8 cellular contexts compared by ENCODE assay signal in the genomic region with DNA sequence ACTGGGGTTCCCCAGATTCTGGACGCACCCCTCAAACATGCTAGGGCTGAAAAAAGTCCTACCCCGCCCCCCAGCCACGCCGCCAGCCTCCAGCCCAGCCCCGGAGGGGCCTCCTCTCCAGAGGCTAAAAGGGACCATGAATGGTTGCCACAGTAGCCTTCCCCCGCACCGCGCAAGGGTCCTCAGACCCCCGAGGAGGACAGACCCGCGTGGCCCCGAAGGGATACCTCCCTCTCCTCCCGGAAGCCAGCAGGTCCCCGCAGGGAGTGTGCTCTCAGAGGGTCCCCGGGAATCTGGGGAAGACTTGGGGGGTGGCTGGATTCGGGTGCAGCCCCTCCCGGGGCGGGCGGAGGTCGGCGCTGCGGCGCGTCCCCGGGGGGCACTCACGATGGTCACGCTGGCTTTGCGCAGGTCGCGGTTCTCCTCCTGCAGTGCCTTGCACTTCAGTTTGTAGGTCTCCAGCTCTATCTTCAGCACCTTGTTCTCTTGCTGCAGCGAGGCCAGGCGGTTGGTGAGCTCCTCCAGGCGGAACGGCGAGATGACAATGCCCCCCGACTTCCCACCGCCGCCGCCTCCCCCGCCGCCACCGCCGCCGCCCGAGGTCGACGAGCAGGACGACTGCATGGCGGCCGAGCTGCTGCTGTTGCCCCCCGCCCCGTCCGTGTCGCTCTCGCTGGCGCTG. TPM values are rescaled to one million over a fixed set of nuclear protein-coding genes. Genes with fewer than 3 reads are reported as not detected.
DNase-seq lines count a peak whose midpoint lies in the region; ATAC-seq, FAIRE-seq and TF ChIP-seq lines count a peak whose summit lies in the region.

No MANE protein-coding gene starts in this region.

- peaks cover 26% of the 10 kb centered on the region for H4K20me1 ChIP-seq in Karpas-422 (ENCODE audit: insufficient read depth, low read depth, low read length)
- peaks cover 48% of the 10 kb centered on the region for H4K20me1 ChIP-seq in astrocyte (ENCODE audit: insufficient read depth, low read length)

- H3K9me3 ChIP-seq in Karpas-422 (ENCODE audit: low read length), result no peaks in the 10 kb centered on the region
- H3K9me3 ChIP-seq in astrocyte (ENCODE audit: insufficient read depth, low read depth, low read length), result no peaks in the 10 kb centered on the region
- H3K9me3 ChIP-seq in kidney (ENCODE audit: control insufficient read depth in 1 of 2, low read length in 2 of 2), result no peaks in the 10 kb centered on the region

- no peaks in the 10 kb centered on the region for H3K27me3 Mint-ChIP-seq in astrocyte (ENCODE audit: low read depth, unreplicated experiment)
- H3K27me3 Mint-ChIP-seq in stimulated activated memory B cell treated with anti-CD40 and anti-IgM and Interleukin-4, amounts not matched to agents 10 μg/mL and 1 μg/mL and 100 μg/mL, for 72 hours, result no peaks in the 10 kb centered on the region

- H3K9ac ChIP-seq in Karpas-422 (ENCODE audit: low read length), result peak overlapping the region; percentile 98
- H3K9ac ChIP-seq in astrocyte (ENCODE audit: low read length), result peak overlapping the region; percentile 91
- peak overlapping the region; percentile 94 to 98 for H3K9ac ChIP-seq in kidney (ENCODE audit: low read length in 2 of 2)

- ATAC-seq in stimulated activated memory B cell treated with anti-CD40 and anti-IgM and Interleukin-4, amounts not matched to agents 10 μg/mL and 1 μg/mL and 100 μg/mL, for 72 hours, result peak; percentile 1
- ATAC-seq in HG02759 (IDR thresholded peaks at IDR 0.05; ENCODE audit: unreplicated experiment) (no peak), HG03378 (IDR thresholded peaks at IDR 0.05; ENCODE audit: unreplicated experiment) (no peak)

- H3K4me3 Mint-ChIP-seq in astrocyte (ENCODE audit: unreplicated experiment), result peak overlapping the region; percentile 95
- H3K4me3 Mint-ChIP-seq in stimulated activated memory B cell treated with anti-CD40 and anti-IgM and Interleukin-4, amounts not matched to agents 10 μg/mL and 1 μg/mL and 100 μg/mL, for 72 hours, result peak overlapping the region; percentile 92

- no peaks in the 10 kb centered on the region for H3K27me3 ChIP-seq in Karpas-422 (ENCODE audit: low read length)
- H3K27me3 ChIP-seq in astrocyte (ENCODE audit: insufficient read depth, low read length), result no peaks in the 10 kb centered on the region

- H3K27ac ChIP-seq in Karpas-422 (ENCODE audit: low read length) (peak overlapping the region; percentile 86), astrocyte (ENCODE audit: low read depth, low read length) (peak overlapping the region; percentile 61), kidney (ENCODE audit: low read depth in 2 of 2, low read length in 2 of 2) (peak overlapping the region; percentile 86 to 91)

- peaks cover 55% of the 10 kb centered on the region for H3K4me1 ChIP-seq in Karpas-422 (ENCODE audit: low read length)
- peaks cover 30% of the 10 kb centered on the region for H3K4me1 ChIP-seq in astrocyte (ENCODE audit: insufficient read depth, low read length)
- peaks cover 30 to 34% of the 10 kb centered on the region in 2 donors for H3K4me1 ChIP-seq in kidney (ENCODE audit: control insufficient read depth in 1 of 2, insufficient read depth in 1 of 2, low read depth in 1 of 2, low read length in 2 of 2)

- H3K9me2 ChIP-seq in Karpas-422 (replicated peaks; ENCODE audit: insufficient read depth, low read length), result no peaks in the 10 kb centered on the region

- CTCF ChIA-PET in GM10248 (lab: Yijun Ruan, JAX), result interaction anchor here (0.9 to 9.6 kb wide), 36 partner anchors 8 to 491 kb away, joined by 3 to 73 read pairs (median 4); partner anchors contain the start of gene SLC16A9

- H3K36me3 Mint-ChIP-seq in astrocyte (ENCODE audit: low read depth, unreplicated experiment), result no peaks in the 10 kb centered on the region
- H3K36me3 Mint-ChIP-seq in stimulated activated memory B cell treated with anti-CD40 and anti-IgM and Interleukin-4, amounts not matched to agents 10 μg/mL and 1 μg/mL and 100 μg/mL, for 72 hours, result peaks cover 6% of the 10 kb centered on the region

- H3K36me3 ChIP-seq in Karpas-422 (ENCODE audit: insufficient read depth, low read length), result peaks cover 17% of the 10 kb centered on the region; the same call in 1 of the 2 replicates
- H3K36me3 ChIP-seq in astrocyte (ENCODE audit: insufficient read depth, low read length), result no peaks in the 10 kb centered on the region
- no peaks in the 10 kb centered on the region for H3K36me3 ChIP-seq in kidney (ENCODE audit: control insufficient read depth in 1 of 2, insufficient read depth in 2 of 2, low read length in 2 of 2)

- peak overlapping the region; percentile 60 for H3K27ac Mint-ChIP-seq in astrocyte (ENCODE audit: unreplicated experiment)
- peak overlapping the region; percentile 91 for H3K27ac Mint-ChIP-seq in stimulated activated memory B cell treated with anti-CD40 and anti-IgM and Interleukin-4, amounts not matched to agents 10 μg/mL and 1 μg/mL and 100 μg/mL, for 72 hours

- no peak for FAIRE-seq in astrocyte (lab: Jason Lieb, UNC)
- no peak for FAIRE-seq in kidney (lab: Jason Lieb, UNC)

- TF ChIP-seq CTCF in GM10248 (IDR thresholded peaks at IDR 0.05; ENCODE audit: control extremely low read depth, extremely low read depth, low read depth, missing control alignments) (no peak), astrocyte (IDR thresholded peaks at IDR 0.05; ENCODE audit: insufficient read depth, low read depth, low read length) (no peak), kidney (IDR thresholded peaks at IDR 0.05; ENCODE audit: borderline replicate concordance, extremely low read depth, insufficient read depth) (no peak)

- intact Hi-C loops in kidney (cut with DNase I), result no loop called here

- H3K4me3 ChIP-seq in Karpas-422 (ENCODE audit: low read length) (peak overlapping the region; percentile 96), astrocyte (ENCODE audit: insufficient read depth, low read depth, low read length) (peak overlapping the region; percentile 94), kidney (ENCODE audit: low read length in 2 of 2) (peak overlapping the region; percentile 67 to 96)

- no peak overlapping the region for H2AFZ ChIP-seq in Karpas-422 (ENCODE audit: low read length)
- peak overlapping the region; percentile 84 for H2AFZ ChIP-seq in astrocyte (ENCODE audit: low read depth, low read length)

- H3K4me1 Mint-ChIP-seq in astrocyte (ENCODE audit: low read depth, unreplicated experiment), result peaks cover 30% of the 10 kb centered on the region
- H3K4me1 Mint-ChIP-seq in stimulated activated memory B cell treated with anti-CD40 and anti-IgM and Interleukin-4, amounts not matched to agents 10 μg/mL and 1 μg/mL and 100 μg/mL, for 72 hours, result peaks cover 65% of the 10 kb centered on the region

- H3K79me2 ChIP-seq in Karpas-422 (ENCODE audit: low read length) (peaks cover 55% of the 10 kb centered on the region), astrocyte (ENCODE audit: insufficient read depth, low read length) (peaks cover 52% of the 10 kb centered on the region)

- DNase-seq in GM10248 (ENCODE audit: extremely low spot score), result peak; percentile 23
- peak; percentile 68 for DNase-seq in Karpas-422
- DNase-seq in astrocyte (ENCODE audit: low read depth), result no peak
- peak; percentile 83 for DNase-seq in kidney
- no peak for DNase-seq in NCI-H2029 (lab: John Stamatoyannopoulos, UW)

- H3K9me3 Mint-ChIP-seq in astrocyte (ENCODE audit: unreplicated experiment), result no peaks in the 10 kb centered on the region
- H3K9me3 Mint-ChIP-seq in stimulated activated memory B cell treated with anti-CD40 and anti-IgM and Interleukin-4, amounts not matched to agents 10 μg/mL and 1 μg/mL and 100 μg/mL, for 72 hours, result no peaks in the 10 kb centered on the region

- H3K4me2 ChIP-seq in Karpas-422 (ENCODE audit: low read depth, low read length, poor library complexity, severe bottlenecking) (peak overlapping the region; percentile 83), astrocyte (ENCODE audit: low read length) (peak overlapping the region; percentile 94)

- POLR2A ChIA-PET in GM10248 (lab: Yijun Ruan, JAX), result no interaction called here

RNA-seq across cellular contexts. Expression of gene CCDC6, which starts 0.5 kb away (rescaled TPM):
- 25.7 and 50.9 TPM in 2 replicates for total RNA-seq in Karpas-422 (2014; rRNA removed; shearing (Covaris generic); ENCODE audit: low replicate concordance)
- total RNA-seq in astrocyte (69.4 and 73.9 TPM in 2 replicates), kidney (47.0 TPM)
- polyA plus RNA-seq in kidney (ENCODE audit: insufficient read depth, low read depth, low replicate concordance), result 15.5 TPM

Comparison
In these comparisons a context has a peak if more than half of its experiments do, and no peak if none do; other contexts are left out.
1. DNase-seq: peak in GM10248 (single experiment), Karpas-422 (single experiment) and kidney (single experiment); none in astrocyte (single experiment) and NCI-H2029 (single experiment).
2. Peak in every context shown above with its lines, with median percentiles within 50 percentile points of each other: H3K27ac ChIP-seq, H3K4me3 ChIP-seq and H3K9ac ChIP-seq.